ENCODE assay signal across 8 cellular contexts in genomic region chr5:94908889-94909480, GRCh38.
DNase-seq lines count a peak whose midpoint lies in the region; ATAC-seq and TF ChIP-seq lines count a peak whose summit lies in the region.

No MANE protein-coding gene starts in this region.

- H3K9me3 ChIP-seq in spleen = no peaks in the 10 kb centered on the region

- no peak for TF ChIP-seq POLR2A in spleen (IDR thresholded peaks at IDR 0.05)

- TF ChIP-seq CTCF in RWPE1 (conservative IDR thresholded peaks at IDR 0.05; ENCODE audit: low read depth) (peak; percentile 77), fibroblast of pulmonary artery (IDR thresholded peaks at IDR 0.05; ENCODE audit: low read length, missing control alignments) (peak; percentile 71), spleen (IDR thresholded peaks at IDR 0.05 in 8 of 11, conservative IDR thresholded peaks at IDR 0.05 in 3 of 11) (peak in 7 of 11 experiments; percentile 29 to 59 (median 48))

- H3K4me3 ChIP-seq in fibroblast of pulmonary artery (replicated peaks; ENCODE audit: low read depth, low read length) (no peak overlapping the region), spleen (no peak overlapping the region)

- H3K36me3 ChIP-seq in spleen = peaks cover 0 to 65% (median 0%) of the 10 kb centered on the region in 6 donors

- no peaks in the 10 kb centered on the region for H3K4me1 ChIP-seq in spleen

- CTCF ChIA-PET in RWPE1 (lab: Yijun Ruan, JAX) = interaction anchor here (0.6 to 0.7 kb wide), 3 partner anchors 158 to 687 kb away, joined by 3 to 4 read pairs (median 3); no protein-coding TSS in a partner anchor

- whole genome bisulfite sequencing in spleen, 5 donors = 35 to 67% (median 54%) methylated on average over 2 of the region's 2 CpGs

- ATAC-seq in HG02571 (IDR thresholded peaks at IDR 0.05; ENCODE audit: unreplicated experiment) = peak; percentile 70

- POLR2A ChIA-PET in RWPE1 (lab: Yijun Ruan, JAX; ENCODE audit: low non-redundant PET) = no interaction called here

- intact Hi-C loops in spleen (cut with DNase I; ENCODE audit: low total_unique reads) = no loop called here

- DNase-seq in SIG-M5 treated with dmso at 0.1 percent for 504 hours (lab: John Stamatoyannopoulos, UW; ENCODE audit: unreplicated experiment) = peak; percentile 10
- no peak for DNase-seq in SIG-M5 (lab: John Stamatoyannopoulos, UW)
- peak; percentile 43 for DNase-seq in RWPE1 (ENCODE audit: low spot score)
- DNase-seq in fibroblast of pulmonary artery (ENCODE audit: low read depth) = peak; percentile 67
- DNase-seq in spleen = no peak
- no peak for DNase-seq in activated CD8-positive, alpha-beta memory T cell treated with anti-CD3 and anti-CD28 coated beads, Interleukin-2, amount 50 U/mL, for 4 hours
- DNase-seq in DMS153 treated with DMSO at 0.1 percent for 48 hours (lab: John Stamatoyannopoulos, UW; ENCODE audit: unreplicated experiment) = no peak

- H3K27ac ChIP-seq in RWPE1 (no peak overlapping the region), spleen (no peak overlapping the region)

- no peaks in the 10 kb centered on the region for H3K27me3 ChIP-seq in spleen (replicated peaks in 1 of 7)

Comparison
In these comparisons a context has a peak if more than half of its experiments do, and no peak if none do; other contexts are left out.
1. DNase-seq: peak in SIG-M5 treated with dmso at 0.1 percent for 504 hours (single experiment), RWPE1 (single experiment) and fibroblast of pulmonary artery (single experiment); none in SIG-M5 (single experiment), spleen (single experiment), activated CD8-positive, alpha-beta memory T cell treated with anti-CD3 and anti-CD28 coated beads, Interleukin-2, amount 50 U/mL, for 4 hours (single experiment) and DMS153 treated with DMSO at 0.1 percent for 48 hours (single experiment).
2. Peak in every context shown above with its lines, with median percentiles within 50 percentile points of each other: CTCF ChIP-seq.